ENCODE assay signal across 24 cellular contexts in the genomic region with DNA sequence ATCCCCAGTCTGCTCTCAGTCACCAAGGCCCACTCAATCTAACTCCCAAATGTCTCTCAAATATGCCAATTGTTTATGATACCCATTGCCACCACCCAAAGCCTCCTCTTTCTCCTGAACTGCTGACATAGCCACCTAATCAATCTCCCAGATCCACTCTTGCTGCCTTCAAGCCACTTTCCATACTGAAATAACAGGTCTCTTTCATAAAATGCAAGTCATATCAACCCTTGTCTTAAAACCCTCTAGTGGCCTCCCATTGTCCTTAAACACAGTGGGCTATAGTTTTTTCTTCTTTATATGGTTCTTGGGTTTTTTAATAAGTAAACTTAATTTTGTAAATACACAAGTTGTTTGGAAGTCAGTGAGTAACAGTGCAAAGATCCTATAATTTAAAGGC.
"Had no signal": no experiment of that assay in that cellular context is flagged by ENCODE, and none has a peak within 500 bp of the region (broad histone marks: within the 10 kb centered on the region; RNA-seq: fewer than 3 reads in every experiment).

No MANE protein-coding gene starts in this region.

- H3K4me3 Mint-ChIP-seq: endodermal cell, memory B cell, naive B cell, nephron, type B pancreatic cell had no signal

- H3K4me1 ChIP-seq: colonic mucosa, left ventricle myocardium inferior, lower lobe of right lung, right atrium auricular region, sigmoid colon had no signal

- H3K27ac Mint-ChIP-seq: endodermal cell, memory B cell, naive B cell, nephron, type B pancreatic cell had no signal

- DNase-seq: colonic mucosa; effector CD4-positive, alpha-beta T cell; endodermal cell; erythroblast; foreskin keratinocyte; kidney; left cardiac atrium; left ventricle myocardium inferior; lower lobe of right lung; naive B cell; posterior cingulate gyrus; sigmoid colon; stimulated activated CD4-positive, alpha-beta T cell treated with anti-CD3 and anti-CD28 coated beads, Interleukin-2, amount 100 ng/mL, for 24 hours; stimulated activated CD4-positive, alpha-beta T cell treated with anti-CD3 and anti-CD28 coated beads, Interleukin-4, amount 100 ng/mL, for 4 hours; stimulated activated naive CD4-positive, alpha-beta T cell; stomach; substantia nigra had no signal

- H3K9me3 Mint-ChIP-seq: endodermal cell, memory B cell, naive B cell, nephron, type B pancreatic cell had no signal

- H3K4me3 ChIP-seq: colonic mucosa, left ventricle myocardium inferior, lower lobe of right lung, right atrium auricular region, sigmoid colon, skin epidermis, stomach had no signal

- H3K9me3 ChIP-seq: colonic mucosa, left ventricle myocardium inferior, lower lobe of right lung, right atrium auricular region, sigmoid colon, stomach had no signal

- H3K27ac ChIP-seq: colonic mucosa, foreskin keratinocyte, left ventricle myocardium inferior, lower lobe of right lung, right atrium auricular region, sigmoid colon, skin epidermis, stomach had no signal

- H3K36me3 Mint-ChIP-seq: memory B cell, naive B cell, type B pancreatic cell had no signal

- H3K4me1 Mint-ChIP-seq: endodermal cell, memory B cell, naive B cell, nephron had no signal

- ATAC-seq: foreskin keratinocyte, left cardiac atrium, lower lobe of right lung had no signal

- FAIRE-seq: endothelial cell of umbilical vein, kidney, urothelium cell line had no signal

- H3K36me3 ChIP-seq: colonic mucosa, left ventricle myocardium inferior, lower lobe of right lung, right atrium auricular region, sigmoid colon, stomach had no signal

- H3K27me3 ChIP-seq: colonic mucosa, foreskin keratinocyte, right atrium auricular region, sigmoid colon, stomach had no signal
